In the genomic region with DNA sequence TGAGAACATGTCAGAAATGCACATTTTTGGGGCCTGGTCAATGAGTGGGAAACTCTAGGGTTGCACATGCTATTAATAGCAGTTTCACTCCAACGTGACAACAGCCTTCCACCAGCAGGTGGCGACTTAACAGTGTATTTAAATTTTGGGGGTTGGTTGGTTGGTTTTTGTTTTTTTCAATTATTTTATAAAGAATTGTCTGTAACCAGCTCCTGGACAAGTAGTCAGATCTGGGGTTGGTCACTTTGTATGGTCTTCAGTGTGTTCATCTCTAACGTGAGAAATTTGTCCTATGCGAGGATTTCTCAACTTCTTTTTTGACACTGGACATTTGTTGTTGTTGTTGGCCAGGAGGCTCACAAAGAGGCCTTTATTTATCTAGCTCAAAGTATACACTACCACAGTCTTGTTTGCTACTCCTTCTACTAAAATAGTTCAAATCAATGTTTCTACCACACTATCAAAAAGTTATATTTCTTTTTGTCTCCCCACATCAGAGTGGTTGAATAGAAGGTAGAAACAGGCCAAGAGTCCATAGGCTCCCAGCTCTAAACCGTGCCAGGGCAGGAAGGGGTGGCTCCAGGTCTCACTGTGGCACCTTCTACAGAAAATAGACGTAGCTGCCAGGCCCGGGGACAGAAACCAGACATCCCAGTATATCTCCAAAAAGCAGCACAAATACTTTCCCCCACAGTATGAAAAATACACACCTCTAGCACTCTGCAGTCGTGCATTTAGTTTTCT, we compare ENCODE assay signal across 8 cellular contexts.
DNase-seq lines count a peak whose midpoint lies in the region; ATAC-seq, FAIRE-seq and TF ChIP-seq lines count a peak whose summit lies in the region.

No MANE protein-coding gene starts in this region.

- no peaks in the 10 kb centered on the region for H3K36me3 Mint-ChIP-seq in chondrocyte (ENCODE audit: low read depth)

- H3K4me3 ChIP-seq in left lung = no peak overlapping the region

- H3K27me3 Mint-ChIP-seq in chondrocyte (ENCODE audit: low read depth) = peaks cover 12% of the 10 kb centered on the region

- intact Hi-C loops in left lung (cut with DNase I) = loop anchor here in 1 of 2 donors (5.0 kb wide), 1 partner anchor 300 kb away; no protein-coding TSS in a partner anchor

- TF ChIP-seq CTCF in GM10266 (IDR thresholded peaks at IDR 0.05; ENCODE audit: control insufficient read depth, insufficient read depth, low read depth, missing control alignments) (peak; percentile 77), chondrocyte (IDR thresholded peaks at IDR 0.05) (peak; percentile 94), left lung (IDR thresholded peaks at IDR 0.05) (peak; percentile 72 to 80)

- H3K9me3 ChIP-seq in left lung = no peaks in the 10 kb centered on the region

- no peaks in the 10 kb centered on the region for H3K27me3 ChIP-seq in left lung

- H3K4me1 ChIP-seq in left lung = no peaks in the 10 kb centered on the region

- H3K36me3 ChIP-seq in left lung = no peaks in the 10 kb centered on the region

- peak; percentile 90 for FAIRE-seq in H54 (lab: Jason Lieb, UNC)

- no peaks in the 10 kb centered on the region for H3K4me1 Mint-ChIP-seq in chondrocyte (ENCODE audit: low read depth)

- no peak overlapping the region for H3K27ac Mint-ChIP-seq in chondrocyte (ENCODE audit: unreplicated experiment)

- no peak overlapping the region for H3K4me3 Mint-ChIP-seq in chondrocyte (ENCODE audit: unreplicated experiment)

- no peaks in the 10 kb centered on the region for H3K9me3 Mint-ChIP-seq in chondrocyte (ENCODE audit: low read depth)

- H3K27ac ChIP-seq in left lung = no peak overlapping the region

- no peak for TF ChIP-seq POLR2A in H54 (IDR thresholded peaks at IDR 0.05; ENCODE audit: low read depth, low read length)

- ATAC-seq in left lung = peak; percentile 83

- DNase-seq in GM10266 (ENCODE audit: extremely low spot score) (peak; percentile 43), H54 (ENCODE audit: insufficient read length, low spot score) (peak; percentile 30), NCI-H1092 (lab: John Stamatoyannopoulos, UW) (peak; percentile 48), chondrocyte (ENCODE audit: low spot score) (no peak), left lung (peak in 1 of 2 donors; percentile 49), SKM-1 (lab: John Stamatoyannopoulos, UW; ENCODE audit: unreplicated experiment) (no peak)
- DNase-seq in activated CD4-positive, alpha-beta T cell treated with anti-CD3 and anti-CD28 coated beads for 24 hours (ENCODE audit: low read depth in 2 of 2) = peak; percentile 55 to 61
- peak; percentile 54 for DNase-seq in stimulated activated CD8-positive, alpha-beta memory T cell treated with anti-CD3 and anti-CD28 coated beads, Interleukin-12 subunit alpha, Interleukin-12 subunit beta, amount 100 ng/mL, for 1 hour (ENCODE audit: low read depth)

Comparison
In these comparisons a context has a peak if more than half of its experiments do, and no peak if none do; other contexts are left out.
1. DNase-seq: peak in GM10266 (single experiment), H54 (single experiment), NCI-H1092 (single experiment), activated CD4-positive, alpha-beta T cell treated with anti-CD3 and anti-CD28 coated beads for 24 hours (2 of 2) and stimulated activated CD8-positive, alpha-beta memory T cell treated with anti-CD3 and anti-CD28 coated beads, Interleukin-12 subunit alpha, Interleukin-12 subunit beta, amount 100 ng/mL, for 1 hour (single experiment); none in chondrocyte (single experiment) and SKM-1 (single experiment).
2. Peak in every context shown above with its lines, with median percentiles within 50 percentile points of each other: CTCF ChIP-seq.